1 cellular context compared by ENCODE assay signal in genomic region chr9:14389622-14390021, GRCh38.
TF ChIP-seq lines count a peak whose summit lies in the region.

No MANE protein-coding gene starts in this region.

TF ChIP-seq in K562, 482 proteins besides CTCF, POLR2A, EP300 and RAD21 (continued from another document):
- TF ChIP-seq CTCFL (IDR thresholded peaks at IDR 0.05; ENCODE audit: borderline replicate concordance, insufficient read depth, low read depth, low read length, poor library complexity, severe bottlenecking), result no peak
TF ChIP-seq in K562: peak in this region for 2.
